ENCODE assay signal across 16 cellular contexts in genomic region chr2:107027205-107027604, GRCh38.
DNase-seq lines count a peak whose midpoint lies in the region; ATAC-seq, FAIRE-seq and TF ChIP-seq lines count a peak whose summit lies in the region.
"Had no signal": no experiment of that assay in that cellular context is flagged by ENCODE, and none has a peak within 500 bp of the region (broad histone marks: within the 10 kb centered on the region; RNA-seq: fewer than 3 reads in every experiment).

No MANE protein-coding gene starts in this region.

- TF ChIP-seq CTCF in A549 (IDR thresholded peaks at IDR 0.05) (no peak), WERI-Rb-1 (IDR thresholded peaks at IDR 0.05; ENCODE audit: low read depth, low read length) (no peak)

- CTCF ChIA-PET in A549 (lab: Yijun Ruan, JAX) = interaction anchor here (0.6 to 0.7 kb wide), 2 partner anchors 10 to 51 kb away, joined by 3 read pairs; no protein-coding TSS in a partner anchor

- H3K4me1 ChIP-seq in A549 = peaks cover 49% of the 10 kb centered on the region
- H3K4me1 ChIP-seq: BLaER1 treated with 17β-estradiol and CSF1 and Interleukin-3, amounts not matched to agents 10 nM and 100 nM had no signal

- POLR2A ChIA-PET in A549 (lab: Yijun Ruan, JAX) = interaction anchor here (0.6 to 2.6 kb wide), 3 partner anchors 21 to 140 kb away, joined by 3 to 17 read pairs (median 5); partner anchors contain the start of gene ST6GAL2

- no peaks in the 10 kb centered on the region for H3K36me3 ChIP-seq in WERI-Rb-1
- H3K36me3 ChIP-seq: BLaER1 treated with 17β-estradiol and CSF1 and Interleukin-3, amounts not matched to agents 10 nM and 100 nM had no signal

- H3K9me3 ChIP-seq in A549 = 0 out of 3 replicates have a peak, but pooled peaks cover 5% of the 10 kb centered on the region
- H3K9me3 ChIP-seq in WERI-Rb-1 (ENCODE audit: severe bottlenecking) = no peaks in the 10 kb centered on the region

- H3K4me3 ChIP-seq in A549 (no peak overlapping the region), skeletal muscle cell (ENCODE audit: low read depth, low read length) (no peak overlapping the region), WERI-Rb-1 (ENCODE audit: low read depth, low read length) (no peak overlapping the region)
- H3K4me3 ChIP-seq: BLaER1 treated with 17β-estradiol and CSF1 and Interleukin-3, amounts not matched to agents 10 nM and 100 nM; GM12878 had no signal

- peak; percentile 82 to 89; a peak in 4 of 5 replicates for TF ChIP-seq EP300 in A549 (IDR thresholded peaks at IDR 0.05)

- H3K27ac ChIP-seq in A549 = peak overlapping the region; percentile 95 to 96
- H3K27ac ChIP-seq in WERI-Rb-1 = no peak overlapping the region
- H3K27ac ChIP-seq: 22Rv1; BLaER1 treated with 17β-estradiol and CSF1 and Interleukin-3, amounts not matched to agents 10 nM and 100 nM had no signal

- peaks cover 50% of the 10 kb centered on the region for H3K27me3 ChIP-seq in WERI-Rb-1 (ENCODE audit: insufficient read depth, low read depth, severe bottlenecking)
- H3K27me3 ChIP-seq: BLaER1 treated with 17β-estradiol and CSF1 and Interleukin-3, amounts not matched to agents 10 nM and 100 nM had no signal

- H3K4me2 ChIP-seq in A549 = peak overlapping the region; percentile 70
- H3K4me2 ChIP-seq: BLaER1 treated with 17β-estradiol and CSF1 and Interleukin-3, amounts not matched to agents 10 nM and 100 nM had no signal

- TF ChIP-seq RAD21 in A549 (conservative IDR thresholded peaks at IDR 0.05 in 1 of 2, IDR thresholded peaks at IDR 0.05 in 1 of 2) = peak; percentile 14 to 40; a peak in 2 of 5 replicates

- no peak for TF ChIP-seq POLR2A in A549 (IDR thresholded peaks at IDR 0.05; ENCODE audit: low read length)

- 0% methylated on average over 1 of the region's 1 CpG for WGBS in A549 (ENCODE audit: missing lambda C conversion rate)

- ATAC-seq in A549 = peak; percentile 65 to 69; a peak in 5 of 6 replicates
- ATAC-seq: CD8-positive, alpha-beta T cell; GM12878 had no signal

- DNase-seq in A549 (ENCODE audit: low read depth in 1 of 2, low spot score in 1 of 2) = peak in 1 of 2 experiments; percentile 93
- DNase-seq in HT1080 (ENCODE audit: low read depth) = peak; percentile 3
- peak; percentile 33 for DNase-seq in amniotic epithelial cell (ENCODE audit: low read depth)
- peak; percentile 26 for DNase-seq in skeletal muscle cell (ENCODE audit: low read depth)
- DNase-seq in WERI-Rb-1 = no peak
- no peak for DNase-seq in activated effector memory CD4-positive, alpha-beta T cell treated with Interleukin-2 at 50 U/mL for 16 hours
- no peak for DNase-seq in T-helper 1 cell
- DNase-seq: Calu3; CD8-positive, alpha-beta T cell; DMS 273 treated with DMSO at 0.1 percent for 48 hours; H9 had no signal

- FAIRE-seq in A549 (lab: Jason Lieb, UNC) = peak; percentile 46
- FAIRE-seq: GM12878, GM19239, H1 had no signal

TF ChIP-seq in A549, 52 proteins besides CTCF, POLR2A, EP300 and RAD21 (continues in another document):
- TF ChIP-seq FOXS1 (CRISPR knock-in tag; IDR thresholded peaks at IDR 0.05) (no peak), JUNB (IDR thresholded peaks at IDR 0.05) (peak; percentile 84), MAZ (IDR thresholded peaks at IDR 0.05; ENCODE audit: borderline replicate concordance, low read depth, low read length) (no peak), MYC (IDR thresholded peaks at IDR 0.05; ENCODE audit: borderline replicate concordance, low read length) (no peak), RARB (CRISPR knock-in tag; IDR thresholded peaks at IDR 0.05) (no peak), TP53 (CRISPR knock-in tag; IDR thresholded peaks at IDR 0.05) (no peak), NPAS2 (CRISPR knock-in tag; IDR thresholded peaks at IDR 0.05; ENCODE audit: borderline replicate concordance) (no peak), NR3C1 (IDR thresholded peaks at IDR 0.05) (no peak), SMC3 (IDR thresholded peaks at IDR 0.05) (peak; percentile 25; the same call in 2 of the 3 replicates), SREBF2 (IDR thresholded peaks at IDR 0.05) (no peak), CBX2 (IDR thresholded peaks at IDR 0.05; ENCODE audit: borderline replicate concordance, low read depth) (no peak), ZFP36 (IDR thresholded peaks at IDR 0.05; ENCODE audit: borderline replicate concordance, partially characterized antibody) (no peak), USF2 (IDR thresholded peaks at IDR 0.05) (no peak), HMGXB4 (CRISPR knock-in tag; IDR thresholded peaks at IDR 0.05; ENCODE audit: borderline replicate concordance) (no peak), HOXB5 (CRISPR knock-in tag; IDR thresholded peaks at IDR 0.05) (no peak; the same call in 1 of the 2 replicates), MAFK (IDR thresholded peaks at IDR 0.05; ENCODE audit: partially characterized antibody) (peak; percentile 21), POLR2AphosphoS2 (conservative IDR thresholded peaks at IDR 0.05; ENCODE audit: low read length) (no peak), EHF (CRISPR knock-in tag; IDR thresholded peaks at IDR 0.05) (0 out of 2 replicates have a peak, but pooled peaks have one; percentile 23), CBX8 (IDR thresholded peaks at IDR 0.05) (no peak), BCL3 (IDR thresholded peaks at IDR 0.05) (peak; percentile 77; the same call in 2 of the 3 replicates), HEYL (CRISPR knock-in tag; IDR thresholded peaks at IDR 0.05) (no peak), KDM1A (IDR thresholded peaks at IDR 0.05; ENCODE audit: low read depth) (no peak), CEBPB (IDR thresholded peaks at IDR 0.05) (peak; percentile 82 to 85; a peak in 3 of 4 replicates), NFE2L2 (conservative IDR thresholded peaks at IDR 0.05; ENCODE audit: low read length) (no peak), MAX (IDR thresholded peaks at IDR 0.05) (peak; percentile 83), HOXB13 (CRISPR knock-in tag; IDR thresholded peaks at IDR 0.05; ENCODE audit: low read depth) (no peak), ZC3H11A (IDR thresholded peaks at IDR 0.05) (no peak), PBX3 (IDR thresholded peaks at IDR 0.05) (0 out of 2 replicates have a peak, but pooled peaks have one; percentile 51), TFCP2L1 (CRISPR knock-in tag; IDR thresholded peaks at IDR 0.05) (no peak), KDM5A (IDR thresholded peaks at IDR 0.05) (no peak), ZSCAN20 (CRISPR knock-in tag; IDR thresholded peaks at IDR 0.05) (no peak), HES2 (IDR thresholded peaks at IDR 0.05) (peak; percentile 65)

Comparison
In these comparisons a context has a peak if more than half of its experiments do, and no peak if none do; other contexts are left out.
1. DNase-seq: peak in HT1080 (single experiment), amniotic epithelial cell (single experiment) and skeletal muscle cell (single experiment); none in WERI-Rb-1 (single experiment), activated effector memory CD4-positive, alpha-beta T cell treated with Interleukin-2 at 50 U/mL for 16 hours (single experiment) and T-helper 1 cell (0 of 5).